Comparison of ENCODE assay signal across 2 cellular contexts in the genomic region with DNA sequence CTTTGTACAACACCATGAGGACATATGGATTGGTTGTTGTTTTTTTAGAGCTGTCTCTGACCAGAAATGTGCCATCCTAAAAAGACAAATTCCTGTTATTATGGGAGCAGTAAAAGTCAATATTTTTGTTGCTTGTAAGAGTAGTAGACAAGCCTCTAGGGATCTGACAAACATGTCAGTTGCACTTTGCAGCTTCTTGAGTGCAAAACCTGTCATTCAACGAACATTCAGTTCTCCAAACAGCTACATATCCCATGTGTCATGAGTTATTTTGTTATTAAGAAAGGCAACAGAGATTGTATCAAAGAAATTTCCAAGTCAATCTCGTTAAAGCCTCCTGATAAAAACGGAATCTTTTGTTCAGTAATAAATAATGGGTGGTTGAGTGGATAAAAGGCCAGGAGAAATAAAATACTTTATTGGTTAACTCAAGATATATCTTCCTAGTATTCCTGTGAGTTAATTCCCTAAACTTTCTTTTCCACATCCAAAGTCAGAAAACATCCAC.
TF ChIP-seq lines count a peak whose summit lies in the region.

No MANE protein-coding gene starts in this region.

TF ChIP-seq in SK-N-SH treated with all-trans-retinoic acid at 6 μM for 48 hours, 23 proteins besides CTCF, POLR2A, EP300 and RAD21:
- TF ChIP-seq, protein P1, sequence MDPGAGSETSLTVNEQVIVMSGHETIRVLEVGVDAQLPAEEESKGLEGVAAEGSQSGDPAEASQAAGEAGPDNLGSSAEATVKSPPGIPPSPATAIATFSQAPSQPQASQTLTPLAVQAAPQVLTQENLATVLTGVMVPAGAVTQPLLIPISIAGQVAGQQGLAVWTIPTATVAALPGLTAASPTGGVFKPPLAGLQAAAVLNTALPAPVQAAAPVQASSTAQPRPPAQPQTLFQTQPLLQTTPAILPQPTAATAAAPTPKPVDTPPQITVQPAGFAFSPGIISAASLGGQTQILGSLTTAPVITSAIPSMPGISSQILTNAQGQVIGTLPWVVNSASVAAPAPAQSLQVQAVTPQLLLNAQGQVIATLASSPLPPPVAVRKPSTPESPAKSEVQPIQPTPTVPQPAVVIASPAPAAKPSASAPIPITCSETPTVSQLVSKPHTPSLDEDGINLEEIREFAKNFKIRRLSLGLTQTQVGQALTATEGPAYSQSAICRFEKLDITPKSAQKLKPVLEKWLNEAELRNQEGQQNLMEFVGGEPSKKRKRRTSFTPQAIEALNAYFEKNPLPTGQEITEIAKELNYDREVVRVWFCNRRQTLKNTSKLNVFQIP (CRISPR knock-in tag; IDR thresholded peaks at IDR 0.05; ENCODE audit: borderline replicate concordance, low read depth): no peak
- TF ChIP-seq TCF4 (CRISPR knock-in tag; IDR thresholded peaks at IDR 0.05; ENCODE audit: borderline replicate concordance) (peak; percentile 36; the same call in 1 of the 2 replicates), ISL1 (CRISPR knock-in tag; IDR thresholded peaks at IDR 0.05) (peak; percentile 49; the same call in 1 of the 2 replicates)
- TF ChIP-seq, protein P2, sequence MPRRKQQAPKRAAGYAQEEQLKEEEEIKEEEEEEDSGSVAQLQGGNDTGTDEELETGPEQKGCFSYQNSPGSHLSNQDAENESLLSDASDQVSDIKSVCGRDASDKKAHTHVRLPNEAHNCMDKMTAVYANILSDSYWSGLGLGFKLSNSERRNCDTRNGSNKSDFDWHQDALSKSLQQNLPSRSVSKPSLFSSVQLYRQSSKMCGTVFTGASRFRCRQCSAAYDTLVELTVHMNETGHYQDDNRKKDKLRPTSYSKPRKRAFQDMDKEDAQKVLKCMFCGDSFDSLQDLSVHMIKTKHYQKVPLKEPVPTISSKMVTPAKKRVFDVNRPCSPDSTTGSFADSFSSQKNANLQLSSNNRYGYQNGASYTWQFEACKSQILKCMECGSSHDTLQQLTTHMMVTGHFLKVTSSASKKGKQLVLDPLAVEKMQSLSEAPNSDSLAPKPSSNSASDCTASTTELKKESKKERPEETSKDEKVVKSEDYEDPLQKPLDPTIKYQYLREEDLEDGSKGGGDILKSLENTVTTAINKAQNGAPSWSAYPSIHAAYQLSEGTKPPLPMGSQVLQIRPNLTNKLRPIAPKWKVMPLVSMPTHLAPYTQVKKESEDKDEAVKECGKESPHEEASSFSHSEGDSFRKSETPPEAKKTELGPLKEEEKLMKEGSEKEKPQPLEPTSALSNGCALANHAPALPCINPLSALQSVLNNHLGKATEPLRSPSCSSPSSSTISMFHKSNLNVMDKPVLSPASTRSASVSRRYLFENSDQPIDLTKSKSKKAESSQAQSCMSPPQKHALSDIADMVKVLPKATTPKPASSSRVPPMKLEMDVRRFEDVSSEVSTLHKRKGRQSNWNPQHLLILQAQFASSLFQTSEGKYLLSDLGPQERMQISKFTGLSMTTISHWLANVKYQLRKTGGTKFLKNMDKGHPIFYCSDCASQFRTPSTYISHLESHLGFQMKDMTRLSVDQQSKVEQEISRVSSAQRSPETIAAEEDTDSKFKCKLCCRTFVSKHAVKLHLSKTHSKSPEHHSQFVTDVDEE (CRISPR knock-in tag; IDR thresholded peaks at IDR 0.05): 0 out of 2 replicates have a peak, but pooled peaks have one; percentile 37

TF ChIP-seq in SK-N-SH, 30 proteins besides CTCF, POLR2A, EP300 and RAD21:
- TF ChIP-seq FOXJ3 (CRISPR knock-in tag; IDR thresholded peaks at IDR 0.05): no peak
- TF ChIP-seq TCF12 (IDR thresholded peaks at IDR 0.05): no peak
- no peak for TF ChIP-seq RCOR1 (IDR thresholded peaks at IDR 0.05; ENCODE audit: low read length)
- no peak for TF ChIP-seq POLR2AphosphoS5 (IDR thresholded peaks at IDR 0.05; ENCODE audit: low read depth, low read length)
- TF ChIP-seq, protein P3, sequence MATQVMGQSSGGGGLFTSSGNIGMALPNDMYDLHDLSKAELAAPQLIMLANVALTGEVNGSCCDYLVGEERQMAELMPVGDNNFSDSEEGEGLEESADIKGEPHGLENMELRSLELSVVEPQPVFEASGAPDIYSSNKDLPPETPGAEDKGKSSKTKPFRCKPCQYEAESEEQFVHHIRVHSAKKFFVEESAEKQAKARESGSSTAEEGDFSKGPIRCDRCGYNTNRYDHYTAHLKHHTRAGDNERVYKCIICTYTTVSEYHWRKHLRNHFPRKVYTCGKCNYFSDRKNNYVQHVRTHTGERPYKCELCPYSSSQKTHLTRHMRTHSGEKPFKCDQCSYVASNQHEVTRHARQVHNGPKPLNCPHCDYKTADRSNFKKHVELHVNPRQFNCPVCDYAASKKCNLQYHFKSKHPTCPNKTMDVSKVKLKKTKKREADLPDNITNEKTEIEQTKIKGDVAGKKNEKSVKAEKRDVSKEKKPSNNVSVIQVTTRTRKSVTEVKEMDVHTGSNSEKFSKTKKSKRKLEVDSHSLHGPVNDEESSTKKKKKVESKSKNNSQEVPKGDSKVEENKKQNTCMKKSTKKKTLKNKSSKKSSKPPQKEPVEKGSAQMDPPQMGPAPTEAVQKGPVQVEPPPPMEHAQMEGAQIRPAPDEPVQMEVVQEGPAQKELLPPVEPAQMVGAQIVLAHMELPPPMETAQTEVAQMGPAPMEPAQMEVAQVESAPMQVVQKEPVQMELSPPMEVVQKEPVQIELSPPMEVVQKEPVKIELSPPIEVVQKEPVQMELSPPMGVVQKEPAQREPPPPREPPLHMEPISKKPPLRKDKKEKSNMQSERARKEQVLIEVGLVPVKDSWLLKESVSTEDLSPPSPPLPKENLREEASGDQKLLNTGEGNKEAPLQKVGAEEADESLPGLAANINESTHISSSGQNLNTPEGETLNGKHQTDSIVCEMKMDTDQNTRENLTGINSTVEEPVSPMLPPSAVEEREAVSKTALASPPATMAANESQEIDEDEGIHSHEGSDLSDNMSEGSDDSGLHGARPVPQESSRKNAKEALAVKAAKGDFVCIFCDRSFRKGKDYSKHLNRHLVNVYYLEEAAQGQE (IDR thresholded peaks at IDR 0.05; ENCODE audit: low read depth, low read length): no peak
- TF ChIP-seq NFIC (IDR thresholded peaks at IDR 0.05; ENCODE audit: borderline replicate concordance): no peak
- no peak for TF ChIP-seq FOSL2 (IDR thresholded peaks at IDR 0.05; ENCODE audit: borderline replicate concordance, low read depth)
- TF ChIP-seq, protein P4, sequence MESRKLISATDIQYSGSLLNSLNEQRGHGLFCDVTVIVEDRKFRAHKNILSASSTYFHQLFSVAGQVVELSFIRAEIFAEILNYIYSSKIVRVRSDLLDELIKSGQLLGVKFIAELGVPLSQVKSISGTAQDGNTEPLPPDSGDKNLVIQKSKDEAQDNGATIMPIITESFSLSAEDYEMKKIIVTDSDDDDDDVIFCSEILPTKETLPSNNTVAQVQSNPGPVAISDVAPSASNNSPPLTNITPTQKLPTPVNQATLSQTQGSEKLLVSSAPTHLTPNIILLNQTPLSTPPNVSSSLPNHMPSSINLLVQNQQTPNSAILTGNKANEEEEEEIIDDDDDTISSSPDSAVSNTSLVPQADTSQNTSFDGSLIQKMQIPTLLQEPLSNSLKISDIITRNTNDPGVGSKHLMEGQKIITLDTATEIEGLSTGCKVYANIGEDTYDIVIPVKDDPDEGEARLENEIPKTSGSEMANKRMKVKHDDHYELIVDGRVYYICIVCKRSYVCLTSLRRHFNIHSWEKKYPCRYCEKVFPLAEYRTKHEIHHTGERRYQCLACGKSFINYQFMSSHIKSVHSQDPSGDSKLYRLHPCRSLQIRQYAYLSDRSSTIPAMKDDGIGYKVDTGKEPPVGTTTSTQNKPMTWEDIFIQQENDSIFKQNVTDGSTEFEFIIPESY (IDR thresholded peaks at IDR 0.05; ENCODE audit: borderline replicate concordance, low read depth): no peak
- TF ChIP-seq GABPA (IDR thresholded peaks at IDR 0.05; ENCODE audit: low read depth): no peak
- TF ChIP-seq, protein P5, sequence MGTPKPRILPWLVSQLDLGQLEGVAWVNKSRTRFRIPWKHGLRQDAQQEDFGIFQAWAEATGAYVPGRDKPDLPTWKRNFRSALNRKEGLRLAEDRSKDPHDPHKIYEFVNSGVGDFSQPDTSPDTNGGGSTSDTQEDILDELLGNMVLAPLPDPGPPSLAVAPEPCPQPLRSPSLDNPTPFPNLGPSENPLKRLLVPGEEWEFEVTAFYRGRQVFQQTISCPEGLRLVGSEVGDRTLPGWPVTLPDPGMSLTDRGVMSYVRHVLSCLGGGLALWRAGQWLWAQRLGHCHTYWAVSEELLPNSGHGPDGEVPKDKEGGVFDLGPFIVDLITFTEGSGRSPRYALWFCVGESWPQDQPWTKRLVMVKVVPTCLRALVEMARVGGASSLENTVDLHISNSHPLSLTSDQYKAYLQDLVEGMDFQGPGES (IDR thresholded peaks at IDR 0.05; ENCODE audit: low read depth, low read length): no peak
- TF ChIP-seq SMC3 (IDR thresholded peaks at IDR 0.05; ENCODE audit: low read depth, low read length): no peak
